8 cellular contexts compared by ENCODE assay signal in genomic region chr5:157252741-157253465, GRCh38. TPM values are rescaled to one million over a fixed set of nuclear protein-coding genes. Genes with fewer than 3 reads are reported as not detected.
DNase-seq lines count a peak whose midpoint lies in the region; ATAC-seq, FAIRE-seq and TF ChIP-seq lines count a peak whose summit lies in the region.

No MANE protein-coding gene starts in this region.

- H3F3A ChIP-seq in GM23248 (ENCODE audit: insufficient read depth), result no peaks in the 10 kb centered on the region

- TF ChIP-seq CTCF in GM13977 (IDR thresholded peaks at IDR 0.05; ENCODE audit: extremely low read depth, insufficient read depth, missing control alignments), result no peak
- no peak for TF ChIP-seq CTCF in pancreas (IDR thresholded peaks at IDR 0.05)

- H3K27me3 ChIP-seq in GM23248 (replicated peaks; ENCODE audit: insufficient read depth) (no peaks in the 10 kb centered on the region), pancreas (no peaks in the 10 kb centered on the region)

- H3K4me3 ChIP-seq in GM23248 (no peak overlapping the region), pancreas (no peak overlapping the region)

- intact Hi-C loops in pancreas (cut with DNase I), result no loop called here

- no peaks in the 10 kb centered on the region for H3K9me2 ChIP-seq in GM23248 (ENCODE audit: insufficient read depth)

- WGBS in GM23248 (ENCODE audit: low coverage in 1 of 2, low lambda C conversion rate in 2 of 2, missing lambda C conversion rate in 2 of 2), 2 experiments, result 72 to 75% methylated on average over 4 of the region's 4 CpGs
- WGBS in pancreas, 2 donors, result 51 to 68% methylated on average over 4 of the region's 4 CpGs

- H3K27ac ChIP-seq in GM23248, result no peak overlapping the region
- no peak overlapping the region for H3K27ac ChIP-seq in pancreas

- H3K4me1 ChIP-seq in GM23248 (ENCODE audit: insufficient read depth), result peaks cover 7% of the 10 kb centered on the region; the same call in 1 of the 2 replicates
- no peaks in the 10 kb centered on the region for H3K4me1 ChIP-seq in pancreas

- ATAC-seq in pancreas, result peak in 3 of 4 donors; percentile 12 to 50 (median 35)

- no peak for FAIRE-seq in pancreas (lab: Jason Lieb, UNC)

- no peak overlapping the region; the same call in 1 of the 2 replicates for H2AFZ ChIP-seq in GM23248

- H4K20me1 ChIP-seq in GM23248 (ENCODE audit: insufficient read depth), result no peaks in the 10 kb centered on the region

- no peaks in the 10 kb centered on the region for H3K79me2 ChIP-seq in GM23248 (ENCODE audit: insufficient read depth)

- in situ Hi-C loops in GM13977 (cut with MboI; ENCODE audit: low pct_unique_long_range_greater_than_20kb, low sequenced_read_pairs, unreplicated experiment) (no loop called here), GM23248 (cut with MboI) (loop anchor here (5.0 to 10.0 kb wide), 2 partner anchors 69 to 222 kb away; no protein-coding TSS in a partner anchor)

- H3K36me3 ChIP-seq in GM23248 (ENCODE audit: low read depth) (no peaks in the 10 kb centered on the region), pancreas (no peaks in the 10 kb centered on the region)

- DNase-seq in GM13977 (ENCODE audit: low spot score) (peak; percentile 56), GM23248 (peak; percentile 45), MV-4-11 (lab: John Stamatoyannopoulos, UW) (peak; percentile 34), pancreas (no peak), SW480 (ENCODE audit: low spot score) (no peak), NCI-H446 (lab: John Stamatoyannopoulos, UW) (no peak), dermis blood vessel endothelial cell (no peak)
- peak; percentile 64 for DNase-seq in activated naive CD4-positive, alpha-beta T cell treated with Interleukin-2 at 50 U/mL for 16 hours

- H3K4me2 ChIP-seq in GM23248 (ENCODE audit: unreplicated experiment), result no peak overlapping the region

- 0 out of 2 replicates have a peak overlapping the region, but pooled peaks have one; percentile 1 for H3K9ac ChIP-seq in GM23248

- no peaks in the 10 kb centered on the region for H3K9me3 ChIP-seq in GM23248 (ENCODE audit: low read depth)
- no peaks in the 10 kb centered on the region for H3K9me3 ChIP-seq in pancreas

RNA-seq across cellular contexts. Expression of gene CYFIP2, which starts 13.0 kb away (rescaled TPM):
- total RNA-seq in GM23248 (2014; rRNA removed; shearing (Covaris generic)), result 1.8 and 5.9 TPM in 2 replicates
- 2.2 and 3.0 TPM in 2 replicates for polyA plus RNA-seq in GM23248 (2016; fragmentation: Nextera tagmentation; extraction: Ambion mirVana)
- total RNA-seq in pancreas, result 10 to 100 TPM in 4 of 6 donors, 1 to 10 TPM in 2; 7.6 to 17.8 (median 10.2) TPM
- 10 to 100 TPM; 14.4 to 19.6 TPM for polyA plus RNA-seq in pancreas
- 11.7 and 12.6 TPM in 2 replicates for total RNA-seq in dermis blood vessel endothelial cell

Comparison
In these comparisons a context has a peak if more than half of its experiments do, and no peak if none do; other contexts are left out.
1. DNase-seq: peak in GM13977 (single experiment), GM23248 (single experiment), MV-4-11 (single experiment) and activated naive CD4-positive, alpha-beta T cell treated with Interleukin-2 at 50 U/mL for 16 hours (single experiment); none in pancreas (0 of 6), SW480 (single experiment), NCI-H446 (0 of 2) and dermis blood vessel endothelial cell (single experiment).